Comparison of ENCODE assay signal across 16 cellular contexts in genomic region chr20:10946124-10946880, GRCh38.
DNase-seq lines count a peak whose midpoint lies in the region; ATAC-seq and TF ChIP-seq lines count a peak whose summit lies in the region.
"Had no signal": no experiment of that assay in that cellular context is flagged by ENCODE, and none has a peak within 500 bp of the region (broad histone marks: within the 10 kb centered on the region; RNA-seq: fewer than 3 reads in every experiment).

No MANE protein-coding gene starts in this region.

- intact Hi-C loops in Right ventricle myocardium inferior (cut with DNase I), result no loop called here

- TF ChIP-seq CTCF in GM13976 (IDR thresholded peaks at IDR 0.05; ENCODE audit: borderline replicate concordance, control extremely low read depth, extremely low read depth, insufficient read depth, missing control alignments), result no peak

- ATAC-seq in GM19395 (IDR thresholded peaks at IDR 0.05; ENCODE audit: unreplicated experiment) (peak; percentile 77), GM21723 (IDR thresholded peaks at IDR 0.05; ENCODE audit: unreplicated experiment) (peak; percentile 62), HG03280 (IDR thresholded peaks at IDR 0.05; ENCODE audit: unreplicated experiment) (peak; percentile 85), Right ventricle myocardium inferior (no peak), HG03108 (IDR thresholded peaks at IDR 0.05; ENCODE audit: unreplicated experiment) (no peak), GM18909 (IDR thresholded peaks at IDR 0.05; ENCODE audit: poor library complexity, unreplicated experiment) (no peak)
- ATAC-seq: PC-3, SK-N-SH treated with all-trans-retinoic acid at 6 μM for 48 hours had no signal

- in situ Hi-C loops in GM13976 (cut with MboI; ENCODE audit: low sequenced_read_pairs, unreplicated experiment), result no loop called here

- DNase-seq in GM13976 (ENCODE audit: low spot score), result peak; percentile 11
- no peak for DNase-seq in Right ventricle myocardium inferior (ENCODE audit: missing footprints)
- DNase-seq in SIG-M5 treated with dmso at 0.1 percent for 504 hours (lab: John Stamatoyannopoulos, UW; ENCODE audit: unreplicated experiment), result no peak
- DNase-seq: HFFc6; NCI-H1092; NCI-H1694; NCI-H345; NCI-H526 treated with DMSO at 0.1 percent for 48 hours; NK-92 treated with Interleukin-12 subunit alpha and Interleukin-12 subunit beta, amount 100 ng/mL, for 24 hours; PC-3 had no signal

Comparison
In these comparisons a context has a peak if more than half of its experiments do, and no peak if none do; other contexts are left out.
1. ATAC-seq: peak in GM19395 (single experiment), GM21723 (single experiment) and HG03280 (single experiment); none in Right ventricle myocardium inferior (single experiment), HG03108 (single experiment) and GM18909 (single experiment).